Comparison of ENCODE assay signal across 1 cellular context in the genomic region with DNA sequence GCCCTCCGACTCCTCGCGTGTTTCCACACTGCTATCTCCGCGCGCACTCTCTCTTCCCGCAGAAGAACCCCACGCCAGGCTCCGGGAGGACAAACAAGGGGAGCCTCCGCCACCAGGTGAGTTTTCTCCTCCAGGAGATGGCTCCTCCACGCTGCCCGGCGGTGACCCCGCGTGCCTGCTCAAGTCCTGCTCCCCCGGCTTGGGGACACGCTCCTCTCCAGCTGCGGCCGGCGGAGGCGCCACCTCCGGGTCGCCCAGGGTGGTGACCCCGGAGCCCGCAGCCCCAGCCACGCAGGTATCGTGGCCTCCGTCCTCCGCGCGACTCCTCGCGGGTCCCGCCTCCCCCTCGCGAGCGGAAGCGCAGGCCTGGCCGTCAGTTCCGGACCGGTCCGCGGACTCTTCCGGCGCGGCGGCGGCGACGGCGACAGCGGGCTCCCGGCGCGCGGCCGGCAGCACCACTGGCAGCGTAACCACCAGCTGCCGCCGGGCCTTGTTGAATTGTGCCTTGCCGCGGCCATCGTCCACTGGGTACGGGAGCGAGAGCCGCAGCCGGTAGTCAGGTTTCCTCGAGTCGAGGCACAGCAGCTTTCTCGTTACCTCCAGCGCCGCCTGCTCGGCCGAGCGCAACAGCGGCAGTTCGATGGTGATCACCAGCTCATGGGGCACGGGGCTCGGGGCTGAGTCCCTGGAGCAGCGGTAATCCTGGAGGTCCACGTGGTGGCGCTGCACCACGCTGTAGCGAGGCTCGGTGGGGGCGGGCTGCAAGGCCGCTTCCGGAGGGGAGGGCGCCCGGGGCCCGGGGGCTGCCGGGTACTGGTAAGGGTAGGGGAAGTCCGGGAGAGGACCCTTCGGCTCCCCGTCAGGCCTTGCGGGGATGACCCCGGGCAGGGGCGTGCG.
TF ChIP-seq lines count a peak whose summit lies in the region.

No MANE protein-coding gene starts in this region.

TF ChIP-seq in HEK293, 187 proteins besides CTCF, POLR2A, EP300 and RAD21 (continued from another document):
- TF ChIP-seq KLF8 (tag by site-specific recombination; IDR thresholded peaks at IDR 0.05) (no peak; the same call in 1 of the 2 replicates), SCRT2 (tag by site-specific recombination; IDR thresholded peaks at IDR 0.05) (peak; percentile 94), ZNF37A (tag by site-specific recombination; IDR thresholded peaks at IDR 0.05) (no peak), ZNF558 (tag by site-specific recombination; IDR thresholded peaks at IDR 0.05) (no peak), ZNF658 (tag by site-specific recombination; IDR thresholded peaks at IDR 0.05) (no peak)
- TF ChIP-seq, protein P1, sequence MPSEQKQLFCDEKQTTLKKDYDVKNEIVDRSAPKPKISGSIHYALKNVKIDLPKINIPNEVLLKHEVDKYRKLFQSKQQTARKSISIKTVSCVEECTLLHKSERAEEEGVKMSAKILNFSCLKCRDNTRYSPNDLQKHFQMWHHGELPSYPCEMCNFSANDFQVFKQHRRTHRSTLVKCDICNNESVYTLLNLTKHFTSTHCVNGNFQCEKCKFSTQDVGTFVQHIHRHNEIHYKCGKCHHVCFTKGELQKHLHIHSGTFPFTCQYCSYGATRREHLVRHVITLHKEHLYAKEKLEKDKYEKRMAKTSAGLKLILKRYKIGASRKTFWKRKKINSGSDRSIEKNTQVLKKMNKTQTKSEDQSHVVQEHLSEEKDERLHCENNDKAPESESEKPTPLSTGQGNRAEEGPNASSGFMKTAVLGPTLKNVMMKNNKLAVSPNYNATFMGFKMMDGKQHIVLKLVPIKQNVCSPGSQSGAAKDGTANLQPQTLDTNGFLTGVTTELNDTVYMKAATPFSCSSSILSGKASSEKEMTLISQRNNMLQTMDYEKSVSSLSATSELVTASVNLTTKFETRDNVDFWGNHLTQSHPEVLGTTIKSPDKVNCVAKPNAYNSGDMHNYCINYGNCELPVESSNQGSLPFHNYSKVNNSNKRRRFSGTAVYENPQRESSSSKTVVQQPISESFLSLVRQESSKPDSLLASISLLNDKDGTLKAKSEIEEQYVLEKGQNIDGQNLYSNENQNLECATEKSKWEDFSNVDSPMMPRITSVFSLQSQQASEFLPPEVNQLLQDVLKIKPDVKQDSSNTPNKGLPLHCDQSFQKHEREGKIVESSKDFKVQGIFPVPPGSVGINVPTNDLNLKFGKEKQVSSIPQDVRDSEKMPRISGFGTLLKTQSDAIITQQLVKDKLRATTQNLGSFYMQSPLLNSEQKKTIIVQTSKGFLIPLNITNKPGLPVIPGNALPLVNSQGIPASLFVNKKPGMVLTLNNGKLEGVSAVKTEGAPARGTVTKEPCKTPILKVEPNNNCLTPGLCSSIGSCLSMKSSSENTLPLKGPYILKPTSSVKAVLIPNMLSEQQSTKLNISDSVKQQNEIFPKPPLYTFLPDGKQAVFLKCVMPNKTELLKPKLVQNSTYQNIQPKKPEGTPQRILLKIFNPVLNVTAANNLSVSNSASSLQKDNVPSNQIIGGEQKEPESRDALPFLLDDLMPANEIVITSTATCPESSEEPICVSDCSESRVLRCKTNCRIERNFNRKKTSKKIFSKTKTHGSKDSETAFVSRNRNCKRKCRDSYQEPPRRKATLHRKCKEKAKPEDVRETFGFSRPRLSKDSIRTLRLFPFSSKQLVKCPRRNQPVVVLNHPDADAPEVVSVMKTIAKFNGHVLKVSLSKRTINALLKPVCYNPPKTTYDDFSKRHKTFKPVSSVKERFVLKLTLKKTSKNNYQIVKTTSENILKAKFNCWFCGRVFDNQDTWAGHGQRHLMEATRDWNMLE (tag by site-specific recombination; conservative IDR thresholded peaks at IDR 0.05; ENCODE audit: low read depth), result 0 out of 2 replicates have a peak, but pooled peaks have one; percentile 36
TF ChIP-seq in HEK293: peak in this region for 63.
